ENCODE assay signal across 22 cellular contexts in the genomic region with DNA sequence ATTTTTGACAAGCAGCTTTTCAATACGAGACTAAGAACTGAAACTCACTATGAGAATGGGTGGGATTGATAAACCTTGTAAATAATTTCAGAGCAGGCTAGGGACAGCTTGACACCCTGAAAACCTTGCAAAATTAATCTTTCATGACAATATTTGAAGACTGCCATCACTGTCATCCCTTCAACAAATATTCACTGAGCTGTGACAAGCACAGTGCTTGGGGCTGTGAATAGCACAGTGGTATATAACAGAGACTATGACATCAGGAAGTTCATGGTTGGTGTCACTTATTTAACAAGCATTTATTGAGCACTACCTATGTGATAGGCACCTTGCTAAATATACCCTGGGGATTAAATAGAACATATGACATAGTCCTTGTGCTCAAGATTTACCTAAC.
DNase-seq lines count a peak whose midpoint lies in the region; ATAC-seq and TF ChIP-seq lines count a peak whose summit lies in the region.
"Had no signal": no experiment of that assay in that cellular context is flagged by ENCODE, and none has a peak within 500 bp of the region (broad histone marks: within the 10 kb centered on the region; RNA-seq: fewer than 3 reads in every experiment).

No MANE protein-coding gene starts in this region.

- TF ChIP-seq EP300 in stomach (IDR thresholded peaks at IDR 0.05) = no peak

- WGBS in stomach, 5 donors = 62 to 80% (median 75%) methylated on average over 1 of the region's 1 CpG

- TF ChIP-seq CTCF in GM06990 (IDR thresholded peaks at IDR 0.05; ENCODE audit: insufficient read depth, low read length, poor library complexity, severe bottlenecking) (no peak), stomach (IDR thresholded peaks at IDR 0.05) (no peak)

- no peak overlapping the region for H3K27ac ChIP-seq in stomach
- H3K27ac ChIP-seq: BLaER1, neutrophil had no signal

- ATAC-seq in GM18907 (IDR thresholded peaks at IDR 0.05; ENCODE audit: unreplicated experiment) (peak; percentile 78), GM21737 (IDR thresholded peaks at IDR 0.05; ENCODE audit: unreplicated experiment) (peak; percentile 63), HG03196 (IDR thresholded peaks at IDR 0.05; ENCODE audit: unreplicated experiment) (peak; percentile 79)
- ATAC-seq: esophagus mucosa had no signal

- peak; percentile 68 for DNase-seq in GM06990 (ENCODE audit: extremely low read depth, insufficient read length)
- DNase-seq in amygdala (lab: John Stamatoyannopoulos, UW) = no peak
- DNase-seq in NCI-H2107 treated with DMSO at 0.1 percent for 48 hours (lab: John Stamatoyannopoulos, UW; ENCODE audit: unreplicated experiment) = no peak
- no peak for DNase-seq in DMS153 treated with DMSO at 0.1 percent for 48 hours (lab: John Stamatoyannopoulos, UW; ENCODE audit: unreplicated experiment)
- no peak for DNase-seq in stomach
- DNase-seq: activated CD4-positive, alpha-beta T cell treated with anti-CD3 and anti-CD28 coated beads, Interleukin-2, amount 10 ng/mL, durations not matched to agents 24 days and 14 days; anterior cingulate cortex; central memory CD4-positive, alpha-beta T cell; effector CD4-positive, alpha-beta T cell; GF-D8; Kasumi-1; NCI-H1092 treated with DMSO at 0.1 percent for 48 hours; NCI-H526; retina; Right ventricle myocardium superior; stimulated activated CD4-positive, alpha-beta T cell treated with anti-CD3 and anti-CD28 coated beads, Interleukin-12 subunit alpha, Interleukin-12 subunit beta, amount 100 ng/mL, for 4 hours had no signal

- H3K36me3 ChIP-seq in GM06990 (ENCODE audit: control insufficient read depth, insufficient read depth, low read length) (no peaks in the 10 kb centered on the region), stomach (no peaks in the 10 kb centered on the region)
- H3K36me3 ChIP-seq: BLaER1, neutrophil had no signal

- H3K4me3 ChIP-seq in GM06990 (replicated peaks; ENCODE audit: low read depth, low read length) (no peak overlapping the region), stomach (no peak overlapping the region)
- H3K4me3 ChIP-seq: BLaER1 had no signal

- intact Hi-C loops in stomach (cut with DNase I; ENCODE audit: low total_unique reads) = no loop called here

- no peaks in the 10 kb centered on the region for H3K4me1 ChIP-seq in stomach
- H3K4me1 ChIP-seq: BLaER1 had no signal

- no peak for TF ChIP-seq POLR2A in stomach (IDR thresholded peaks at IDR 0.05)

- H3K27me3 ChIP-seq in GM06990 (replicated peaks; ENCODE audit: control insufficient read depth, insufficient read depth, low read length) (no peaks in the 10 kb centered on the region), stomach (no peaks in the 10 kb centered on the region)
- H3K27me3 ChIP-seq: BLaER1, neutrophil had no signal

- H3K9me3 ChIP-seq in stomach = no peaks in the 10 kb centered on the region
- H3K9me3 ChIP-seq: BLaER1, neutrophil had no signal
